In genomic region chr2:176637497-176638166, GRCh38 we compare ENCODE assay signal across 8 cellular contexts.
A peak's percentile ranks its signal among the peaks of the same experiment; 100 is the strongest.
DNase-seq lines count a peak whose midpoint lies in the region; ATAC-seq, FAIRE-seq and TF ChIP-seq lines count a peak whose summit lies in the region.

No MANE protein-coding gene starts in this region.

- no peaks in the 10 kb centered on the region for H3K4me1 ChIP-seq in kidney (ENCODE audit: control insufficient read depth in 1 of 2, insufficient read depth in 1 of 2, low read depth in 1 of 2, low read length in 2 of 2)

- intact Hi-C loops in activated CD4-positive, alpha-beta T cell treated with anti-CD3 and anti-CD28 coated beads for 36 hours (cut with DNase I, micrococcal nuclease): loop anchor here (1.0 to 5.0 kb wide), 6 partner anchors 83 to 510 kb away; partner anchors contain the start of gene HOXD8 (in 1 of the 2)
- intact Hi-C loops in kidney (cut with DNase I): no loop called here

- H3K4me1 Mint-ChIP-seq in activated CD4-positive, alpha-beta T cell treated with anti-CD3 and anti-CD28 coated beads for 36 hours: peaks cover 5% of the 10 kb centered on the region
- H3K4me1 Mint-ChIP-seq in HFFc6 (ENCODE audit: low read depth) (peaks cover 83% of the 10 kb centered on the region), brain (no peaks in the 10 kb centered on the region)
- H3K4me1 Mint-ChIP-seq in stimulated activated effector memory CD8-positive, alpha-beta T cell treated with anti-CD3 and anti-CD28 coated beads, Interleukin-12 subunit alpha, Interleukin-12 subunit beta, amount 100 ng/mL, for 72 hours: no peaks in the 10 kb centered on the region

- H3K4me3 Mint-ChIP-seq in activated CD4-positive, alpha-beta T cell treated with anti-CD3 and anti-CD28 coated beads for 36 hours: peak overlapping the region; percentile 55
- H3K4me3 Mint-ChIP-seq in HFFc6 (peak overlapping the region; percentile 91), brain (peak overlapping the region; percentile 76 to 87 (median 80))
- H3K4me3 Mint-ChIP-seq in stimulated activated effector memory CD8-positive, alpha-beta T cell treated with anti-CD3 and anti-CD28 coated beads, Interleukin-12 subunit alpha, Interleukin-12 subunit beta, amount 100 ng/mL, for 72 hours: peak overlapping the region; percentile 31

- TF ChIP-seq CTCF in HFFc6 (IDR thresholded peaks at IDR 0.05) (no peak), brain (conservative IDR thresholded peaks at IDR 0.05) (no peak), kidney (IDR thresholded peaks at IDR 0.05; ENCODE audit: borderline replicate concordance, extremely low read depth, insufficient read depth) (no peak)

- no peaks in the 10 kb centered on the region for H3K36me3 Mint-ChIP-seq in activated CD4-positive, alpha-beta T cell treated with anti-CD3 and anti-CD28 coated beads for 36 hours (ENCODE audit: low read depth)
- peaks cover 4% of the 10 kb centered on the region; the same call in 1 of the 2 replicates for H3K36me3 Mint-ChIP-seq in HFFc6 (ENCODE audit: low read depth)
- no peaks in the 10 kb centered on the region for H3K36me3 Mint-ChIP-seq in brain
- no peaks in the 10 kb centered on the region for H3K36me3 Mint-ChIP-seq in stimulated activated effector memory CD8-positive, alpha-beta T cell treated with anti-CD3 and anti-CD28 coated beads, Interleukin-12 subunit alpha, Interleukin-12 subunit beta, amount 100 ng/mL, for 72 hours

- H3K27me3 Mint-ChIP-seq in activated CD4-positive, alpha-beta T cell treated with anti-CD3 and anti-CD28 coated beads for 36 hours: peaks cover 42% of the 10 kb centered on the region
- H3K27me3 Mint-ChIP-seq in HFFc6 (ENCODE audit: insufficient read depth): no peaks in the 10 kb centered on the region; the same call in 1 of the 2 replicates
- H3K27me3 Mint-ChIP-seq in brain: peaks cover 93% of the 10 kb centered on the region

- H3K36me3 ChIP-seq in kidney (ENCODE audit: control insufficient read depth in 1 of 2, insufficient read depth in 2 of 2, low read length in 2 of 2): no peaks in the 10 kb centered on the region

- POLR2A ChIA-PET in activated CD4-positive, alpha-beta T cell treated with anti-CD3 and anti-CD28 coated beads for 36 hours (lab: Charles Lee): no interaction called here

- peak; percentile 53 for ATAC-seq in activated CD4-positive, alpha-beta T cell treated with anti-CD3 and anti-CD28 coated beads for 36 hours
- ATAC-seq in stimulated activated effector memory CD8-positive, alpha-beta T cell treated with anti-CD3 and anti-CD28 coated beads, Interleukin-12 subunit alpha, Interleukin-12 subunit beta, amount 100 ng/mL, for 72 hours: peak; percentile 55
- no peak for ATAC-seq in GM21447 (IDR thresholded peaks at IDR 0.05; ENCODE audit: unreplicated experiment)

- CTCF ChIA-PET in activated CD4-positive, alpha-beta T cell treated with anti-CD3 and anti-CD28 coated beads for 36 hours (lab: Charles Lee): interaction anchor here (0.7 to 4.3 kb wide), 15 partner anchors 14 to 527 kb away, joined by 3 to 28 read pairs (median 3); no protein-coding TSS in a partner anchor

- H3K9me3 ChIP-seq in kidney (ENCODE audit: control insufficient read depth in 1 of 2, low read length in 2 of 2): no peaks in the 10 kb centered on the region

- peak overlapping the region; percentile 13 to 67 for H3K9ac ChIP-seq in kidney (ENCODE audit: low read length in 2 of 2)

- peak; percentile 9 for DNase-seq in activated CD4-positive, alpha-beta T cell treated with anti-CD3 and anti-CD28 coated beads for 36 hours
- no peak for DNase-seq in activated CD4-positive, alpha-beta T cell treated with anti-CD3 and anti-CD28 coated beads, Interleukin-2, amount 50 U/mL, for 4 hours
- peak; percentile 62 for DNase-seq in HFFc6
- DNase-seq in NCI-H2196 treated with DMSO at 0.1 percent for 48 hours (lab: John Stamatoyannopoulos, UW; ENCODE audit: unreplicated experiment): peak; percentile 18
- DNase-seq in kidney: peak; percentile 92
- DNase-seq in stimulated activated effector memory CD8-positive, alpha-beta T cell treated with anti-CD3 and anti-CD28 coated beads, Interleukin-12 subunit alpha, Interleukin-12 subunit beta, amount 100 ng/mL, for 72 hours (ENCODE audit: low spot score in 2 of 2): peak; percentile 5 to 53

- no peak overlapping the region for H3K27ac Mint-ChIP-seq in activated CD4-positive, alpha-beta T cell treated with anti-CD3 and anti-CD28 coated beads for 36 hours
- H3K27ac Mint-ChIP-seq in HFFc6: peak overlapping the region; percentile 92
- H3K27ac Mint-ChIP-seq in brain: peak overlapping the region in 1 of 5 experiments; percentile 43
- H3K27ac Mint-ChIP-seq in stimulated activated effector memory CD8-positive, alpha-beta T cell treated with anti-CD3 and anti-CD28 coated beads, Interleukin-12 subunit alpha, Interleukin-12 subunit beta, amount 100 ng/mL, for 72 hours: no peak overlapping the region

- H3K27ac ChIP-seq in kidney (ENCODE audit: low read depth in 2 of 2, low read length in 2 of 2): peak overlapping the region; percentile 77 to 81

- peak overlapping the region; percentile 51 to 71 for H3K4me3 ChIP-seq in kidney (ENCODE audit: low read length in 2 of 2)

- no peaks in the 10 kb centered on the region for H3K9me3 Mint-ChIP-seq in activated CD4-positive, alpha-beta T cell treated with anti-CD3 and anti-CD28 coated beads for 36 hours (ENCODE audit: low read depth)
- H3K9me3 Mint-ChIP-seq in HFFc6 (no peaks in the 10 kb centered on the region), brain (no peaks in the 10 kb centered on the region)
- no peaks in the 10 kb centered on the region for H3K9me3 Mint-ChIP-seq in stimulated activated effector memory CD8-positive, alpha-beta T cell treated with anti-CD3 and anti-CD28 coated beads, Interleukin-12 subunit alpha, Interleukin-12 subunit beta, amount 100 ng/mL, for 72 hours

- no peak for FAIRE-seq in kidney (lab: Jason Lieb, UNC)

Comparison
In these comparisons a context has a peak if more than half of its experiments do, and no peak if none do; other contexts are left out.
1. DNase-seq: peak in activated CD4-positive, alpha-beta T cell treated with anti-CD3 and anti-CD28 coated beads for 36 hours (single experiment), HFFc6 (single experiment), NCI-H2196 treated with DMSO at 0.1 percent for 48 hours (single experiment), kidney (single experiment) and stimulated activated effector memory CD8-positive, alpha-beta T cell treated with anti-CD3 and anti-CD28 coated beads, Interleukin-12 subunit alpha, Interleukin-12 subunit beta, amount 100 ng/mL, for 72 hours (2 of 2); none in activated CD4-positive, alpha-beta T cell treated with anti-CD3 and anti-CD28 coated beads, Interleukin-2, amount 50 U/mL, for 4 hours (0 of 2).
2. H3K4me3 Mint-ChIP-seq: peak in every context shown above with its lines; median percentile 91 in HFFc6; 80 in brain; 55 in activated CD4-positive, alpha-beta T cell treated with anti-CD3 and anti-CD28 coated beads for 36 hours; 31 in stimulated activated effector memory CD8-positive, alpha-beta T cell treated with anti-CD3 and anti-CD28 coated beads, Interleukin-12 subunit alpha, Interleukin-12 subunit beta, amount 100 ng/mL, for 72 hours.